In the genomic region with DNA sequence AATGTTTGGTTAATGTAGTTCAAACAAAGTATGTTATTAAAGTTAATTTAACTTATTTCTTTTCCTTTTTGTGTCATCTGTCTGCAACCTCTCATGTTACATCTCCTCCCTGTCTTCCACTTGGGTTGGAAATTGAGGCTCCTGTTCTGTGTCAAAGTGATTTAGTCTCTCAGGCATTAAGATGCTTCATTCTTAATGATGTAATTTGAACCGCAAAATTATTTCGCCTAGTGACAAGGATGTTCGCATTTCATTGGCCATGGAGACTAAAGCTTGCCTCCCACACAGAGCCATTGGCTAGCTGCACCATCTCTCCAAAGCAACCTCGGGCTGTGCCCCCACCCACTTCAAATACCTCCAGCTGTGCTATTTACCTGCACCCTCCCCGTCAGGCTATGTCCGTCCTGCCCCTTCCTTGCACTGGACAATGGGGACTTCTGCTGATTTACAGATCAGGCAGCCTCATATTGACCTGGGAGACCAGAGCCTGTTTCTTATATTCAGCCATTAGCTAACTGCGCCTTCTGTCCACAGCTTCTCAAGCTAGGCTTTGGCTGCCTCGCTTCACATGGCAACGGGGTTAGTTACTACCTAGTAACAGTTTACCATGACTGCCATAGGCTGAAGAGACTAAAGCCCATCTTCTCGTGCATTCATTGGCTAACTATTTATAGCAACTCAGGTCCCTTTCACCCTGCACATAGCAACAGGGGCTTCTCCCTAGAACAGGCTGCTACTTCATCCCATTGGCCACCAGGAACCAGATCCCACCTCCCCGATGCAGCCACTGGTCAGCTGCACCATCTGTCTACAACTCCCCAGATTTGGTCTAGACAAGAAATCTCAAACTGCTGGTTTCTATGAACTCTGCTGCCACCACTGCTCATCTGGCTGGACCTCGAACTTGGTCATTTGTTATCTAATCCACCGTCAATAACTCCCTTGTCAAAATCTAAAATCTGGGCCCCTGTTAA, we compare ENCODE assay signal across 8 cellular contexts. TPM values are rescaled to one million over a fixed set of nuclear protein-coding genes. Genes with fewer than 3 reads are reported as not detected.
DNase-seq lines count a peak whose midpoint lies in the region; ATAC-seq, FAIRE-seq and TF ChIP-seq lines count a peak whose summit lies in the region.

No MANE protein-coding gene starts in this region.

- peak overlapping the region; percentile 68 for H2AFZ ChIP-seq in endothelial cell of umbilical vein (ENCODE audit: low read depth, low read length)

- intact Hi-C loops in endothelial cell of umbilical vein (cut with micrococcal nuclease) = loop anchor here (5.0 kb wide), 1 partner anchor 145 kb away; a partner anchor contains a TSS

- no peak for TF ChIP-seq CTCF in AG04449 (IDR thresholded peaks at IDR 0.05; ENCODE audit: insufficient read depth, low read length, missing control alignments)
- TF ChIP-seq CTCF in endothelial cell of umbilical vein (IDR thresholded peaks at IDR 0.05; ENCODE audit: extremely low read depth in 1 of 2, insufficient read depth in 1 of 2, low read depth in 1 of 2, low read length in 2 of 2) = no peak
- TF ChIP-seq CTCF in lung (IDR thresholded peaks at IDR 0.05; ENCODE audit: control extremely low read depth, extremely low read depth) = no peak

- no peak overlapping the region for H3K9ac ChIP-seq in endothelial cell of umbilical vein (replicated peaks; ENCODE audit: extremely low read depth, insufficient read depth, low read length)

- H4K20me1 ChIP-seq in endothelial cell of umbilical vein (replicated peaks; ENCODE audit: control insufficient read depth, extremely low read depth, insufficient read depth, low read length) = no peaks in the 10 kb centered on the region

- dilution Hi-C loops in endothelial cell of umbilical vein (cut with MboI; ENCODE audit: extremely low pct_ligation_motif_present, low sequenced_read_pairs) = no loop called here

- peaks cover 0 to 2% of the 10 kb centered on the region in 2 experiments for H3K27me3 ChIP-seq in endothelial cell of umbilical vein (ENCODE audit: control insufficient read depth in 2 of 2, insufficient read depth in 2 of 2, low read length in 2 of 2)
- no peaks in the 10 kb centered on the region for H3K27me3 ChIP-seq in lung (ENCODE audit: control insufficient read depth, insufficient read depth)

- H3K4me3 ChIP-seq in AG04449 (ENCODE audit: low read depth, low read length) = peak overlapping the region; percentile 48
- H3K4me3 ChIP-seq in endothelial cell of umbilical vein (replicated peaks in 1 of 3; ENCODE audit: insufficient read depth in 1 of 3, low read depth in 1 of 3, low read length in 3 of 3) = peak overlapping the region in 1 of 3 experiments; percentile 16
- H3K4me3 ChIP-seq in lung = no peak overlapping the region

- TF ChIP-seq POLR2A in GM12891 (IDR thresholded peaks at IDR 0.05; ENCODE audit: low read depth, low read length) (no peak), endothelial cell of umbilical vein (IDR thresholded peaks at IDR 0.05; ENCODE audit: low read depth, low read length) (no peak)

- DNase-seq in AG04449 (ENCODE audit: low read depth, low spot score) (peak; percentile 88), GM12891 (ENCODE audit: insufficient read length, low spot score) (peak; percentile 62), NCI-H1436 (lab: John Stamatoyannopoulos, UW) (peak; percentile 81), T-helper 22 cell (ENCODE audit: low read depth) (peak; percentile 36), endothelial cell of umbilical vein (ENCODE audit: low read depth, low spot score) (peak; percentile 93), lung (ENCODE audit: low spot score) (peak; percentile 76), stromal cell of bone marrow (ENCODE audit: low read depth) (peak; percentile 87)

- WGBS in lung, 2 donors = 3 to 38% methylated on average over 12 to 13 of the region's 13 CpGs

- H3K9me1 ChIP-seq in endothelial cell of umbilical vein (replicated peaks; ENCODE audit: control insufficient read depth, extremely low read depth, insufficient read depth, low read length) = no peaks in the 10 kb centered on the region

- no peaks in the 10 kb centered on the region for H3K79me2 ChIP-seq in endothelial cell of umbilical vein (ENCODE audit: control insufficient read depth, insufficient read depth, low read length)

- CTCF ChIA-PET in AG04449 (lab: Yijun Ruan, JAX) = interaction anchor here (1.6 kb wide), 1 partner anchor 170 kb away, joined by 4 read pairs; no protein-coding TSS in a partner anchor
- CTCF ChIA-PET in endothelial cell of umbilical vein (lab: Charles Lee) = interaction anchor here (0.6 to 1.7 kb wide), 3 partner anchors 11 to 50 kb away, joined by 3 to 7 read pairs (median 3); no protein-coding TSS in a partner anchor

- H3K4me2 ChIP-seq in endothelial cell of umbilical vein (ENCODE audit: insufficient read depth, low read length) = no peak overlapping the region

- no TSS peak for BruUV-seq in endothelial cell of umbilical vein (replicated peaks; lab: Mats Ljungman, UMichigan)

- H3K4me1 ChIP-seq in endothelial cell of umbilical vein (ENCODE audit: control insufficient read depth, extremely low read depth, insufficient read depth, low read length) (no peaks in the 10 kb centered on the region), lung (ENCODE audit: control insufficient read depth in 2 of 2, insufficient read depth in 2 of 2, low read length in 2 of 2) (no peaks in the 10 kb centered on the region)

- FAIRE-seq in GM12891 (lab: Jason Lieb, UNC) (peak; percentile 99), endothelial cell of umbilical vein (lab: Jason Lieb, UNC) (peak; percentile 78)

- H3K27ac ChIP-seq in endothelial cell of umbilical vein (ENCODE audit: insufficient read depth, low read depth, low read length) = no peak overlapping the region
- H3K27ac ChIP-seq in lung (ENCODE audit: low read depth in 1 of 2, low read length in 1 of 2) = peak overlapping the region in 1 of 2 donors; percentile 80

- H3K9me3 ChIP-seq in endothelial cell of umbilical vein (replicated peaks; ENCODE audit: control insufficient read depth, insufficient read depth, low read length) (no peaks in the 10 kb centered on the region), lung (ENCODE audit: control insufficient read depth in 2 of 2, insufficient read depth in 1 of 2, low read length in 1 of 2) (peaks cover 0 to 10% of the 10 kb centered on the region in 2 donors)

- POLR2A ChIA-PET in AG04449 (lab: Yijun Ruan, JAX) = interaction anchor here (0.8 to 1.1 kb wide), 2 partner anchors 129 to 490 kb away, joined by 3 read pairs; a partner anchor contains a TSS
- POLR2A ChIA-PET in endothelial cell of umbilical vein (lab: Charles Lee) = no interaction called here

- peak; percentile 89 for ATAC-seq in HG02642 (IDR thresholded peaks at IDR 0.05; ENCODE audit: poor library complexity, unreplicated experiment)
- ATAC-seq in lung (ENCODE audit: insufficient read depth, low FRiP score) = peak; percentile 86

- H3K36me3 ChIP-seq in endothelial cell of umbilical vein (ENCODE audit: control insufficient read depth in 2 of 2, extremely low read depth in 1 of 2, insufficient read depth in 2 of 2, low read length in 2 of 2) (no peaks in the 10 kb centered on the region), lung (ENCODE audit: control insufficient read depth in 2 of 2, insufficient read depth in 2 of 2, low read length in 2 of 2) (no peaks in the 10 kb centered on the region)

TF ChIP-seq in GM12891, 5 proteins besides CTCF, POLR2A, EP300 and RAD21:
- no peak for TF ChIP-seq SPI1 (IDR thresholded peaks at IDR 0.05; ENCODE audit: low read depth, low read length)
- TF ChIP-seq POLR2AphosphoS5 (IDR thresholded peaks at IDR 0.05; ENCODE audit: low read depth, low read length) = no peak
- TF ChIP-seq TAF1 (IDR thresholded peaks at IDR 0.05; ENCODE audit: low read depth, low read length) = no peak
- TF ChIP-seq PAX5 (IDR thresholded peaks at IDR 0.05; ENCODE audit: insufficient read depth, low read length, severe bottlenecking) = no peak
- TF ChIP-seq POU2F2 (IDR thresholded peaks at IDR 0.05; ENCODE audit: low read depth, low read length) = no peak
TF ChIP-seq in GM12891: peak in this region for 0.

TF ChIP-seq in endothelial cell of umbilical vein, 7 proteins besides CTCF, POLR2A, EP300 and RAD21:
- TF ChIP-seq EZH2 (IDR thresholded peaks at IDR 0.05; ENCODE audit: borderline replicate concordance, low read depth, low read length, severe bottlenecking) (no peak), MYC (IDR thresholded peaks at IDR 0.05; ENCODE audit: low read depth, low read length) (no peak), POLR2AphosphoS5 (IDR thresholded peaks at IDR 0.05; ENCODE audit: insufficient read depth, low read depth, low read length) (no peak), FOS (IDR thresholded peaks at IDR 0.05; ENCODE audit: borderline replicate concordance, insufficient read depth, low read length) (no peak), JUN (IDR thresholded peaks at IDR 0.05; ENCODE audit: borderline replicate concordance, insufficient read depth, insufficient read length, low read depth) (no peak), GATA2 (IDR thresholded peaks at IDR 0.05; ENCODE audit: insufficient read depth, insufficient read length, low read depth, low read length) (no peak)
- TF ChIP-seq, protein P1, sequence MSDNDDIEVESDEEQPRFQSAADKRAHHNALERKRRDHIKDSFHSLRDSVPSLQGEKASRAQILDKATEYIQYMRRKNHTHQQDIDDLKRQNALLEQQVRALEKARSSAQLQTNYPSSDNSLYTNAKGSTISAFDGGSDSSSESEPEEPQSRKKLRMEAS (IDR thresholded peaks at IDR 0.05; ENCODE audit: insufficient read depth, insufficient read length) = no peak

RNA-seq across cellular contexts. Expression of a gene that starts 8.6 kb away (rescaled TPM):
- not detected for polyA plus RNA-seq in GM12891 (2012; ENCODE audit: low read depth, missing spikeins)
- total RNA-seq in endothelial cell of umbilical vein (not detected in 2 replicates), lung (under 1 TPM; 0.40 to 0.63 TPM)
- polyA plus RNA-seq in endothelial cell of umbilical vein (not detected in 2 replicates), lung (under 1 TPM; 0.10 TPM)
- polyA plus RNA-seq in endothelial cell of umbilical vein (2011; cell fraction: cytosol; rRNA removed) = not detected in 2 replicates
- polyA plus RNA-seq in endothelial cell of umbilical vein (2011; cell fraction: nucleus; rRNA removed) = not detected in 2 replicates
- polyA plus RNA-seq in endothelial cell of umbilical vein (2012) = not detected in 2 replicates
- polyA minus RNA-seq in endothelial cell of umbilical vein = not detected in 2 replicates
- not detected for polyA minus RNA-seq in endothelial cell of umbilical vein (2011; cell fraction: cytosol; rRNA and poly(A)+ RNA removed)
- not detected in 2 replicates for polyA minus RNA-seq in endothelial cell of umbilical vein (2011; cell fraction: nucleus; rRNA and poly(A)+ RNA removed)

Comparison
In these comparisons a context has a peak if more than half of its experiments do, and no peak if none do; other contexts are left out.
1. DNase-seq: peak in every context shown above with its lines; median percentile 93 in endothelial cell of umbilical vein; 88 in AG04449; 87 in stromal cell of bone marrow; 81 in NCI-H1436; 76 in lung; 62 in GM12891; 36 in T-helper 22 cell.